Comparison of ENCODE assay signal across 27 cellular contexts in genomic region chr7:70717553-70718248, GRCh38.
DNase-seq lines count a peak whose midpoint lies in the region; ATAC-seq, FAIRE-seq and TF ChIP-seq lines count a peak whose summit lies in the region.
"Had no signal": no experiment of that assay in that cellular context is flagged by ENCODE, and none has a peak within 500 bp of the region (broad histone marks: within the 10 kb centered on the region; RNA-seq: fewer than 3 reads in every experiment).

No MANE protein-coding gene starts in this region.

- POLR2A ChIA-PET in CD4-positive, alpha-beta memory T cell (lab: Charles Lee; ENCODE audit: partially characterized antibody) = interaction anchor here (1.0 to 1.2 kb wide), 2 partner anchors 59 to 61 kb away, joined by 3 to 4 read pairs; no protein-coding TSS in a partner anchor
- POLR2A ChIA-PET in GM12878 (lab: Charles Lee) = interaction anchor here (0.5 to 2.4 kb wide), 5 partner anchors 9 to 911 kb away, joined by 3 to 8 read pairs (median 5); no protein-coding TSS in a partner anchor

- peaks cover 0 to 8% (median 3%) of the 10 kb centered on the region in 8 donors for H3K9me3 Mint-ChIP-seq in CD4-positive, alpha-beta memory T cell

- SMC1A ChIA-PET in GM12878 (lab: Charles Lee; ENCODE audit: uncharacterized antibody, unreplicated experiment) = interaction anchor here (1.1 to 8.8 kb wide), 9 partner anchors 9 to 58 kb away, joined by 3 to 148 read pairs (median 4); no protein-coding TSS in a partner anchor

- no peak for TF ChIP-seq CTCF in GM12878 (IDR thresholded peaks at IDR 0.05 in 2 of 3, conservative IDR thresholded peaks at IDR 0.05 in 1 of 3; ENCODE audit: control insufficient read depth in 2 of 3, extremely low read depth in 1 of 3, insufficient read depth in 1 of 3, low read depth in 3 of 3, low read length in 3 of 3)

- no peak overlapping the region for H2AFZ ChIP-seq in GM12878 (ENCODE audit: control insufficient read depth, low read depth, low read length)
- H2AFZ ChIP-seq: neural progenitor cell had no signal

- H3K27ac ChIP-seq in BLaER1 treated with 17β-estradiol and CSF1 and Interleukin-3, amounts not matched to agents 10 nM and 100 nM = peak overlapping the region in 6 of 11 experiments; percentile 2 to 33 (median 12); a peak in 7 of 22 replicates
- H3K27ac ChIP-seq in CD4-positive, alpha-beta memory T cell (ENCODE audit: low read depth, low read length) = no peak overlapping the region
- peak overlapping the region; percentile 28; the same call in 1 of the 2 replicates for H3K27ac ChIP-seq in GM12878 (ENCODE audit: control insufficient read depth, insufficient read depth)
- H3K27ac ChIP-seq: ascending aorta, dorsolateral prefrontal cortex, heart left ventricle, left ventricle myocardium inferior, neural progenitor cell, SK-N-MC, thoracic aorta, VCaP had no signal

- no peak for TF ChIP-seq RAD21 in GM12878 (IDR thresholded peaks at IDR 0.05; ENCODE audit: insufficient read depth, low read depth, low read length)

- peak overlapping the region; percentile 35 to 93 (median 79) for H3K27ac Mint-ChIP-seq in CD4-positive, alpha-beta memory T cell
- H3K27ac Mint-ChIP-seq: HFFc6, mesothelial cell of epicardium, neural progenitor cell had no signal

- intact Hi-C loops in CD4-positive, alpha-beta memory T cell (cut with micrococcal nuclease) = no loop called here
- intact Hi-C loops in GM12878 (cut with micrococcal nuclease; ENCODE audit: unreplicated experiment) = loop anchor here (2.0 to 10.0 kb wide), 2 partner anchors 57 to 1017 kb away; no protein-coding TSS in a partner anchor

- no peaks in the 10 kb centered on the region for H3K27me3 Mint-ChIP-seq in CD4-positive, alpha-beta memory T cell

- H3K9ac ChIP-seq in BLaER1 treated with 17β-estradiol and CSF1 and Interleukin-3, amounts not matched to agents 10 nM and 100 nM = 0 out of 22 replicates have a peak overlapping the region, but pooled peaks of 2 of the 11 experiments have one; percentile 2 to 29
- H3K9ac ChIP-seq in GM12878 (ENCODE audit: control insufficient read depth, insufficient read depth, low read length) = no peak overlapping the region
- H3K9ac ChIP-seq: neural progenitor cell had no signal

- ATAC-seq in GM12878 = no peak
- ATAC-seq: heart left ventricle had no signal

- H3K4me3 ChIP-seq in BLaER1 treated with 17β-estradiol and CSF1 and Interleukin-3, amounts not matched to agents 10 nM and 100 nM = no peak overlapping the region
- H3K4me3 ChIP-seq in CD4-positive, alpha-beta memory T cell (ENCODE audit: low read length in 2 of 2) = no peak overlapping the region
- no peak overlapping the region for H3K4me3 ChIP-seq in GM12878
- H3K4me3 ChIP-seq: ascending aorta, dorsolateral prefrontal cortex, heart left ventricle, left ventricle myocardium inferior, neural progenitor cell, SK-N-MC, thoracic aorta had no signal

- TF ChIP-seq EP300 in GM12878 (IDR thresholded peaks at IDR 0.05; ENCODE audit: borderline replicate concordance in 1 of 2, control insufficient read depth in 1 of 2, low read depth in 2 of 2, low read length in 2 of 2) = no peak

- peaks cover 10 to 19% of the 10 kb centered on the region in 2 donors for H3K36me3 Mint-ChIP-seq in CD4-positive, alpha-beta memory T cell

- H3K9me3 ChIP-seq in BLaER1 treated with 17β-estradiol and CSF1 and Interleukin-3, amounts not matched to agents 10 nM and 100 nM (replicated peaks in 1 of 11) = peaks cover 8 to 20% (median 12%) of the 10 kb centered on the region in 11 experiments; a peak in 19 of 22 replicates
- H3K9me3 ChIP-seq in CD4-positive, alpha-beta memory T cell (ENCODE audit: control insufficient read depth in 1 of 2, low read length in 2 of 2) = no peaks in the 10 kb centered on the region
- no peaks in the 10 kb centered on the region; the same call in 2 of the 3 replicates for H3K9me3 ChIP-seq in GM12878 (replicated peaks; ENCODE audit: control insufficient read depth, insufficient read depth, low read length)
- H3K9me3 ChIP-seq: ascending aorta, thoracic aorta had no signal

- CTCF ChIA-PET in CD4-positive, alpha-beta memory T cell (lab: Charles Lee; ENCODE audit: partially characterized antibody) = interaction anchor here (0.6 to 3.8 kb wide), 7 partner anchors 17 to 121 kb away, joined by 3 to 38 read pairs (median 3); no protein-coding TSS in a partner anchor
- CTCF ChIA-PET in GM12878 (lab: Yijun Ruan, JAX) = interaction anchor here (0.7 to 8.3 kb wide), 11 partner anchors 7 to 111 kb away, joined by 3 to 131 read pairs (median 4); no protein-coding TSS in a partner anchor

- in situ Hi-C loops in GM12878 (cut with MboI) = no loop called here

- H3K4me3 Mint-ChIP-seq in CD4-positive, alpha-beta memory T cell = peak overlapping the region in 6 of 8 donors; percentile 13 to 61 (median 36)
- H3K4me3 Mint-ChIP-seq: HFFc6, mesothelial cell of epicardium, neural progenitor cell had no signal

- WGBS in GM12878 (ENCODE audit: insufficient coverage, insufficient replicate concordance, low lambda C conversion rate, missing lambda C conversion rate) = 84% methylated on average over 7 of the region's 7 CpGs

- peaks cover 26 to 57% (median 39%) of the 10 kb centered on the region in 4 donors for H3K4me1 Mint-ChIP-seq in CD4-positive, alpha-beta memory T cell

- peaks cover 0 to 92% (median 39%) of the 10 kb centered on the region in 11 experiments; a peak in 17 of 22 replicates for H3K36me3 ChIP-seq in BLaER1 treated with 17β-estradiol and CSF1 and Interleukin-3, amounts not matched to agents 10 nM and 100 nM
- no peaks in the 10 kb centered on the region for H3K36me3 ChIP-seq in CD4-positive, alpha-beta memory T cell (ENCODE audit: insufficient read depth, low read length)
- peaks cover 0 to 3% of the 10 kb centered on the region in 2 experiments for H3K36me3 ChIP-seq in GM12878 (ENCODE audit: control insufficient read depth in 2 of 2, insufficient read depth in 2 of 2, low read length in 1 of 2)
- H3K36me3 ChIP-seq: ascending aorta, heart left ventricle, left ventricle myocardium inferior, thoracic aorta had no signal

- peaks cover 40 to 70% (median 58%) of the 10 kb centered on the region in 10 experiments for H3K4me1 ChIP-seq in BLaER1 treated with 17β-estradiol and CSF1 and Interleukin-3, amounts not matched to agents 10 nM and 100 nM
- peaks cover 8% of the 10 kb centered on the region for H3K4me1 ChIP-seq in CD4-positive, alpha-beta memory T cell (ENCODE audit: insufficient read depth, low read length)
- peaks cover 27% of the 10 kb centered on the region for H3K4me1 ChIP-seq in GM12878 (ENCODE audit: control insufficient read depth, insufficient read depth, low read length)
- H3K4me1 ChIP-seq: ascending aorta, heart left ventricle, left ventricle myocardium inferior had no signal

- BruUV-seq in GM12878 (replicated peaks; lab: Mats Ljungman, UMichigan) = no TSS peak

- DNase-seq in CD4-positive, alpha-beta memory T cell = no peak
- DNase-seq in GM12878 (ENCODE audit: low read depth, low spot score) = no peak
- peak; percentile 48 for DNase-seq in myocyte (ENCODE audit: low read depth)
- no peak for DNase-seq in 8988T
- DNase-seq in stimulated activated CD4-positive, alpha-beta T cell treated with anti-CD3 and anti-CD28 coated beads, Interleukin-4, amount 100 ng/mL, for 1 hour = no peak
- no peak for DNase-seq in middle frontal gyrus (ENCODE audit: extremely low spot score, low spot score)
- DNase-seq: activated CD4-positive, alpha-beta T cell treated with anti-CD3 and anti-CD28 coated beads, Interleukin-2, amount 50 U/mL, for 4 hours; activated naive CD4-positive, alpha-beta T cell treated with anti-CD3 and anti-CD28 coated beads, Interleukin-2, amount 50 U/mL, for 16 hours; activated T-cell treated with anti-CD3 and anti-CD28 coated beads for 4 hours; COR-L47; DMS79; dorsolateral prefrontal cortex; heart left ventricle; HFFc6; left ventricle myocardium inferior; NCI-H1048; NCI-H2081; NCI-H510A treated with DMSO at 0.1 percent for 48 hours; T-helper 2 cell had no signal

- RAD21 ChIA-PET in GM12878 (lab: Charles Lee; ENCODE audit: unreplicated experiment) = interaction anchor here (0.8 to 11.9 kb wide), 6 partner anchors 9 to 64 kb away, joined by 3 to 125 read pairs (median 9); no protein-coding TSS in a partner anchor

- H3K27me3 ChIP-seq in BLaER1 treated with 17β-estradiol and CSF1 and Interleukin-3, amounts not matched to agents 10 nM and 100 nM = no peaks in the 10 kb centered on the region
- no peaks in the 10 kb centered on the region for H3K27me3 ChIP-seq in CD4-positive, alpha-beta memory T cell (ENCODE audit: insufficient read depth, low read length)
- no peaks in the 10 kb centered on the region for H3K27me3 ChIP-seq in GM12878 (replicated peaks in 1 of 2; ENCODE audit: control insufficient read depth in 2 of 2, insufficient read depth in 2 of 2, low read length in 1 of 2)
- H3K27me3 ChIP-seq: ascending aorta, dorsolateral prefrontal cortex, heart left ventricle, neural progenitor cell had no signal

- no peak for TF ChIP-seq POLR2A in GM12878 (IDR thresholded peaks at IDR 0.05; ENCODE audit: low read depth, low read length)

- FAIRE-seq in GM12878 (lab: Jason Lieb, UNC) = no peak
- FAIRE-seq: HTR-8/SVneo had no signal

- H3K4me2 ChIP-seq in BLaER1 treated with 17β-estradiol and CSF1 and Interleukin-3, amounts not matched to agents 10 nM and 100 nM = peak overlapping the region; percentile 16 to 72 (median 56); a peak in 18 of 22 replicates
- H3K4me2 ChIP-seq in GM12878 (ENCODE audit: control insufficient read depth, insufficient read depth) = peak overlapping the region; percentile 38; the same call in 1 of the 2 replicates
- H3K4me2 ChIP-seq: neural progenitor cell had no signal

- H4K20me1 ChIP-seq in BLaER1 treated with 17β-estradiol and CSF1 and Interleukin-3, amounts not matched to agents 10 nM and 100 nM = peaks cover 0 to 100% (median 82%) of the 10 kb centered on the region in 11 experiments; a peak in 19 of 22 replicates
- H4K20me1 ChIP-seq in GM12878 (ENCODE audit: control insufficient read depth, insufficient read depth) = no peaks in the 10 kb centered on the region

- peaks cover 70% of the 10 kb centered on the region for H3K79me2 ChIP-seq in GM12878 (ENCODE audit: control insufficient read depth, insufficient read depth, low read length)

TF ChIP-seq in GM12878, 131 proteins besides CTCF, POLR2A, EP300 and RAD21 (continues in another document):
- TF ChIP-seq SMAD1 (IDR thresholded peaks at IDR 0.05; ENCODE audit: low read depth, partially characterized antibody) (no peak), RUNX3 (IDR thresholded peaks at IDR 0.05; ENCODE audit: low read length) (peak; percentile 74), KAT2A (conservative IDR thresholded peaks at IDR 0.05; ENCODE audit: control insufficient read depth, low read depth, low read length) (no peak), NFIC (IDR thresholded peaks at IDR 0.05; ENCODE audit: low read depth, low read length) (no peak), EGR1 (IDR thresholded peaks at IDR 0.05; ENCODE audit: borderline replicate concordance in 1 of 2, low read depth in 2 of 2, low read length in 2 of 2) (no peak), RELA (IDR thresholded peaks at IDR 0.05; ENCODE audit: borderline replicate concordance, partially characterized antibody) (no peak), SMAD5 (IDR thresholded peaks at IDR 0.05; ENCODE audit: low read depth) (no peak), CREM (IDR thresholded peaks at IDR 0.05; ENCODE audit: low read depth) (0 out of 2 replicates have a peak, but pooled peaks have one; percentile 10), DPF2 (IDR thresholded peaks at IDR 0.05) (no peak), FOXK2 (IDR thresholded peaks at IDR 0.05) (no peak)
